9 cellular contexts compared by ENCODE assay signal in the genomic region with DNA sequence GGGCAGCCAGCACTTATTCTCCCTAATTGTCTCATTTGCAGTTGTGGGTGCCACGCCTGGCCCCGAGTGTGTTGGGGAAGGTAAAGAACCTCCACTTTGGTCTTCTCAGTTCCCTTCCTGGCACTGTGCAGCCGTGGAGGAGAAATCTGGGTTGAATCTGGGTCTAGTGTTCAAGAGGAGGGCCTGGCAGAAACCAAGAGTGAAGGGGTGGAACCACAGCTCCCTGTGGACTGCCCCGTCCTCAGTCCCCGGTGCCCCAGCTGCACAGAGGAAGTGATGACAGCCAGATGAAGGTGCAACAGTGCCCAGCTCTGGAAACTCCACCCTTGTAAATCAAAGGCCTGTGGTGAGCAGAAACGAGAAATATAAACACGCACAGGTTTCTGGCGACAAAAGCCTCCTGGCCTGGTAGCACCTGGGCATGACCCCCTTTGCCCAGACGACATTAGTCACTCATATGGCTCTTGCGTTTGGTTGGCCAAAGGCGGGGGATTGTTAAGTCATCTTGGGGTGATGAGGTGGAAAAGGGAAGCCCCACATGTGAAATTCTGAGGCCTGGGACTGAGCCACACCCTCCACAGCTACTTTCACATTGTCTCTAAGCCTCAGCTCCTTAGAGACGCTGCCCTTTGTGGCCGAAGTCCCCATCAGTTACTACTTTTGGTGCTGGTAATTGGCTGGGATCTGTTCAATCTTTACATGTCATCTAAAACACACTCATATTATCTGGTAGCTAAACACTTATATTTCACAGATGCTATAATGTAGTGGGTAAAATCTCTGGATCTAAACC. TPM values are rescaled to one million over a fixed set of nuclear protein-coding genes. Genes with fewer than 3 reads are reported as not detected.
DNase-seq lines count a peak whose midpoint lies in the region; ATAC-seq, FAIRE-seq and TF ChIP-seq lines count a peak whose summit lies in the region.
"Had no signal": no experiment of that assay in that cellular context is flagged by ENCODE, and none has a peak within 500 bp of the region (broad histone marks: within the 10 kb centered on the region; RNA-seq: fewer than 3 reads in every experiment).

No MANE protein-coding gene starts in this region.

- no peak for TF ChIP-seq CTCF in HEK293 (tag by site-specific recombination; IDR thresholded peaks at IDR 0.05)

- H3K4me1 Mint-ChIP-seq in activated T-helper 17 cell treated with anti-CD3 and anti-CD28 coated beads, Interleukin-2, amount 50 U/mL, for 72 hours: peaks cover 48% of the 10 kb centered on the region

- H3K27ac Mint-ChIP-seq in activated T-helper 17 cell treated with anti-CD3 and anti-CD28 coated beads, Interleukin-2, amount 50 U/mL, for 72 hours: peak overlapping the region; percentile 99

- no peak overlapping the region for H3K4me3 ChIP-seq in HEK293 (ENCODE audit: low read depth, low read length)
- H3K4me3 ChIP-seq: thoracic aorta had no signal

- H3K27ac ChIP-seq in HEK293 (ENCODE audit: extremely low read depth, low read depth, low read length): no peak overlapping the region

- FAIRE-seq in GM12891 (lab: Jason Lieb, UNC): no peak

- H3K36me3 Mint-ChIP-seq in activated T-helper 17 cell treated with anti-CD3 and anti-CD28 coated beads, Interleukin-2, amount 50 U/mL, for 72 hours (ENCODE audit: low read depth): peaks cover 79% of the 10 kb centered on the region

- no peaks in the 10 kb centered on the region for H3K27me3 Mint-ChIP-seq in activated T-helper 17 cell treated with anti-CD3 and anti-CD28 coated beads, Interleukin-2, amount 50 U/mL, for 72 hours

- DNase-seq in GM12891 (ENCODE audit: insufficient read length, low spot score): peak; percentile 41
- peak; percentile 75 to 79 for DNase-seq in NOMO-1 (lab: John Stamatoyannopoulos, UW; ENCODE audit: unreplicated experiment in 2 of 2)
- peak; percentile 69 to 79 for DNase-seq in left colon
- peak; percentile 58 to 63 for DNase-seq in stimulated activated CD8-positive, alpha-beta memory T cell treated with anti-CD3 and anti-CD28 coated beads, Interleukin-7, amount 100 ng/mL, for 1 hour (ENCODE audit: low read depth in 2 of 2)
- DNase-seq in NCI-H1417 treated with DMSO at 0.1 percent for 48 hours (lab: John Stamatoyannopoulos, UW): no peak
- DNase-seq in AG08396 (ENCODE audit: low spot score): no peak

- peak overlapping the region; percentile 82 for H3K4me3 Mint-ChIP-seq in activated T-helper 17 cell treated with anti-CD3 and anti-CD28 coated beads, Interleukin-2, amount 50 U/mL, for 72 hours

- CTCF ChIA-PET in HEK293 (lab: Yijun Ruan, JAX): interaction anchor here (1.2 to 4.1 kb wide), 4 partner anchors 23 to 63 kb away, joined by 3 to 33 read pairs (median 5); no protein-coding TSS in a partner anchor

- intact Hi-C loops in left colon (cut with DNase I, micrococcal nuclease): no loop called here

- H3K36me3 ChIP-seq in HEK293 (ENCODE audit: control insufficient read depth in 2 of 2, insufficient read depth in 1 of 2, low read length in 2 of 2): no peaks in the 10 kb centered on the region
- H3K36me3 ChIP-seq: thoracic aorta had no signal

- ATAC-seq in activated T-helper 17 cell treated with anti-CD3 and anti-CD28 coated beads, Interleukin-2, amount 50 U/mL, for 72 hours (replicated peaks): peak; percentile 67
- ATAC-seq in left colon: peak; percentile 49

- no peaks in the 10 kb centered on the region for H3K9me3 ChIP-seq in HEK293 (ENCODE audit: control insufficient read depth, insufficient read depth, low read depth, low read length)
- H3K9me3 ChIP-seq: thoracic aorta had no signal

- no peaks in the 10 kb centered on the region for H3K9me3 Mint-ChIP-seq in activated T-helper 17 cell treated with anti-CD3 and anti-CD28 coated beads, Interleukin-2, amount 50 U/mL, for 72 hours

- no peak for TF ChIP-seq POLR2A in GM12891 (IDR thresholded peaks at IDR 0.05; ENCODE audit: low read depth, low read length)

- POLR2A ChIA-PET in HEK293 (lab: Yijun Ruan, JAX): no interaction called here

- H3K4me1 ChIP-seq in HEK293 (ENCODE audit: control insufficient read depth, insufficient read depth, low read length): peaks cover 5% of the 10 kb centered on the region; the same call in 1 of the 2 replicates

TF ChIP-seq in GM12891, 5 proteins besides CTCF, POLR2A, EP300 and RAD21:
- TF ChIP-seq PAX5 (IDR thresholded peaks at IDR 0.05; ENCODE audit: insufficient read depth, low read length, severe bottlenecking) (no peak), TAF1 (IDR thresholded peaks at IDR 0.05; ENCODE audit: low read depth, low read length) (no peak), SPI1 (IDR thresholded peaks at IDR 0.05; ENCODE audit: low read depth, low read length) (peak; percentile 80), POU2F2 (IDR thresholded peaks at IDR 0.05; ENCODE audit: low read depth, low read length) (no peak), POLR2AphosphoS5 (IDR thresholded peaks at IDR 0.05; ENCODE audit: low read depth, low read length) (no peak)

TF ChIP-seq in HEK293, 187 proteins besides CTCF, POLR2A, EP300 and RAD21 (continues in another document):
- TF ChIP-seq, protein P1, sequence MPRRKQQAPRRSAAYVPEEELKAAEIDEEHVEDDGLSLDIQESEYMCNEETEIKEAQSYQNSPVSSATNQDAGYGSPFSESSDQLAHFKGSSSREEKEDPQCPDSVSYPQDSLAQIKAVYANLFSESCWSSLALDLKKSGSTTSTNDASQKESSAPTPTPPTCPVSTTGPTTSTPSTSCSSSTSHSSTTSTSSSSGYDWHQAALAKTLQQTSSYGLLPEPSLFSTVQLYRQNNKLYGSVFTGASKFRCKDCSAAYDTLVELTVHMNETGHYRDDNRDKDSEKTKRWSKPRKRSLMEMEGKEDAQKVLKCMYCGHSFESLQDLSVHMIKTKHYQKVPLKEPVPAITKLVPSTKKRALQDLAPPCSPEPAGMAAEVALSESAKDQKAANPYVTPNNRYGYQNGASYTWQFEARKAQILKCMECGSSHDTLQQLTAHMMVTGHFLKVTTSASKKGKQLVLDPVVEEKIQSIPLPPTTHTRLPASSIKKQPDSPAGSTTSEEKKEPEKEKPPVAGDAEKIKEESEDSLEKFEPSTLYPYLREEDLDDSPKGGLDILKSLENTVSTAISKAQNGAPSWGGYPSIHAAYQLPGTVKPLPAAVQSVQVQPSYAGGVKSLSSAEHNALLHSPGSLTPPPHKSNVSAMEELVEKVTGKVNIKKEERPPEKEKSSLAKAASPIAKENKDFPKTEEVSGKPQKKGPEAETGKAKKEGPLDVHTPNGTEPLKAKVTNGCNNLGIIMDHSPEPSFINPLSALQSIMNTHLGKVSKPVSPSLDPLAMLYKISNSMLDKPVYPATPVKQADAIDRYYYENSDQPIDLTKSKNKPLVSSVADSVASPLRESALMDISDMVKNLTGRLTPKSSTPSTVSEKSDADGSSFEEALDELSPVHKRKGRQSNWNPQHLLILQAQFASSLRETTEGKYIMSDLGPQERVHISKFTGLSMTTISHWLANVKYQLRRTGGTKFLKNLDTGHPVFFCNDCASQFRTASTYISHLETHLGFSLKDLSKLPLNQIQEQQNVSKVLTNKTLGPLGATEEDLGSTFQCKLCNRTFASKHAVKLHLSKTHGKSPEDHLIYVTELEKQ (tag by site-specific recombination; IDR thresholded peaks at IDR 0.05; ENCODE audit: borderline replicate concordance): no peak
- TF ChIP-seq ZNF555 (tag by site-specific recombination; conservative IDR thresholded peaks at IDR 0.05): no peak
- TF ChIP-seq, protein P2, sequence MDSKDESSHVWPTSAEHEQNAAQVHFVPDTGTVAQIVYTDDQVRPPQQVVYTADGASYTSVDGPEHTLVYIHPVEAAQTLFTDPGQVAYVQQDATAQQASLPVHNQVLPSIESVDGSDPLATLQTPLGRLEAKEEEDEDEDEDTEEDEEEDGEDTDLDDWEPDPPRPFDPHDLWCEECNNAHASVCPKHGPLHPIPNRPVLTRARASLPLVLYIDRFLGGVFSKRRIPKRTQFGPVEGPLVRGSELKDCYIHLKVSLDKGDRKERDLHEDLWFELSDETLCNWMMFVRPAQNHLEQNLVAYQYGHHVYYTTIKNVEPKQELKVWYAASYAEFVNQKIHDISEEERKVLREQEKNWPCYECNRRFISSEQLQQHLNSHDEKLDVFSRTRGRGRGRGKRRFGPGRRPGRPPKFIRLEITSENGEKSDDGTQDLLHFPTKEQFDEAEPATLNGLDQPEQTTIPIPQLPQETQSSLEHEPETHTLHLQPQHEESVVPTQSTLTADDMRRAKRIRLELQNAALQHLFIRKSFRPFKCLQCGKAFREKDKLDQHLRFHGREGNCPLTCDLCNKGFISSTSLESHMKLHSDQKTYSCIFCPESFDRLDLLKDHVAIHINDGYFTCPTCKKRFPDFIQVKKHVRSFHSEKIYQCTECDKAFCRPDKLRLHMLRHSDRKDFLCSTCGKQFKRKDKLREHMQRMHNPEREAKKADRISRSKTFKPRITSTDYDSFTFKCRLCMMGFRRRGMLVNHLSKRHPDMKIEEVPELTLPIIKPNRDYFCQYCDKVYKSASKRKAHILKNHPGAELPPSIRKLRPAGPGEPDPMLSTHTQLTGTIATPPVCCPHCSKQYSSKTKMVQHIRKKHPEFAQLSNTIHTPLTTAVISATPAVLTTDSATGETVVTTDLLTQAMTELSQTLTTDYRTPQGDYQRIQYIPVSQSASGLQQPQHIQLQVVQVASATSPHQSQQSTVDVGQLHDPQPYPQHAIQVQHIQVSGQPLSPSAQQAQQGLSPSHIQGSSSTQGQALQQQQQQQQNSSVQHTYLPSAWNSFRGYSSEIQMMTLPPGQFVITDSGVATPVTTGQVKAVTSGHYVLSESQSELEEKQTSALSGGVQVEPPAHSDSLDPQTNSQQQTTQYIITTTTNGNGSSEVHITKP (tag by site-specific recombination; IDR thresholded peaks at IDR 0.05): peak; percentile 90

RNA-seq across cellular contexts. Expression of a gene that starts 4.2 kb away (rescaled TPM):
- 7.9 TPM for polyA plus RNA-seq in GM12891 (2012; ENCODE audit: low read depth, missing spikeins)
- 100 to 1,000 TPM in 1 of 2 donors, 10 to 100 TPM in 1; 75.4 to 219 TPM for total RNA-seq in activated T-helper 17 cell treated with anti-CD3 and anti-CD28 coated beads, Interleukin-2, amount 50 U/mL, for 72 hours
- 100 to 1,000 TPM; 110 to 165 TPM for total RNA-seq in left colon

Comparison
In these comparisons a context has a peak if more than half of its experiments do, and no peak if none do; other contexts are left out.
1. DNase-seq: peak in GM12891 (single experiment), NOMO-1 (2 of 2), left colon (2 of 2) and stimulated activated CD8-positive, alpha-beta memory T cell treated with anti-CD3 and anti-CD28 coated beads, Interleukin-7, amount 100 ng/mL, for 1 hour (2 of 2); none in NCI-H1417 treated with DMSO at 0.1 percent for 48 hours (single experiment) and AG08396 (single experiment).